13 cellular contexts compared by ENCODE assay signal in genomic region chr12:21528953-21529352, GRCh38. TPM values are rescaled to one million over a fixed set of nuclear protein-coding genes. Genes with fewer than 3 reads are reported as not detected.
DNase-seq lines count a peak whose midpoint lies in the region; ATAC-seq and TF ChIP-seq lines count a peak whose summit lies in the region.
"Had no signal": no experiment of that assay in that cellular context is flagged by ENCODE, and none has a peak within 500 bp of the region (broad histone marks: within the 10 kb centered on the region; RNA-seq: fewer than 3 reads in every experiment).

No MANE protein-coding gene starts in this region.

- H3K4me3 ChIP-seq in right atrium auricular region (no peak overlapping the region), astrocyte of the cerebellum (ENCODE audit: low read depth, low read length) (no peak overlapping the region)

- peak overlapping the region in 1 of 2 donors; percentile 57 for H3K27ac ChIP-seq in right atrium auricular region
- H3K27ac ChIP-seq: neural progenitor cell had no signal

- POLR2A ChIA-PET in activated CD8-positive, alpha-beta T cell treated with anti-CD3 and anti-CD28 coated beads, Interleukin-2, amount 10 ng/mL, durations not matched to agents 7 days and 5 days (lab: Charles Lee) = no interaction called here

- no peaks in the 10 kb centered on the region for H3K27me3 ChIP-seq in right atrium auricular region

- H3K4me1 Mint-ChIP-seq in type B pancreatic cell (ENCODE audit: unreplicated experiment) = peaks cover 3% of the 10 kb centered on the region
- H3K4me1 Mint-ChIP-seq in activated CD8-positive, alpha-beta T cell treated with anti-CD3 and anti-CD28 coated beads, Interleukin-2, amount 10 ng/mL, durations not matched to agents 7 days and 5 days (ENCODE audit: low read depth) = peaks cover 4% of the 10 kb centered on the region

- H3K36me3 Mint-ChIP-seq in type B pancreatic cell = peaks cover 12% of the 10 kb centered on the region
- no peaks in the 10 kb centered on the region for H3K36me3 Mint-ChIP-seq in activated CD8-positive, alpha-beta T cell treated with anti-CD3 and anti-CD28 coated beads, Interleukin-2, amount 10 ng/mL, durations not matched to agents 7 days and 5 days (ENCODE audit: low read depth)
- H3K36me3 Mint-ChIP-seq: neural progenitor cell had no signal

- peaks cover 0 to 25% of the 10 kb centered on the region in 2 donors for H3K4me1 ChIP-seq in right atrium auricular region

- no peak overlapping the region for H3K27ac Mint-ChIP-seq in type B pancreatic cell
- no peak overlapping the region for H3K27ac Mint-ChIP-seq in activated CD8-positive, alpha-beta T cell treated with anti-CD3 and anti-CD28 coated beads, Interleukin-2, amount 10 ng/mL, durations not matched to agents 7 days and 5 days
- H3K27ac Mint-ChIP-seq: neural progenitor cell had no signal

- intact Hi-C loops in Right ventricle myocardium superior (cut with DNase I) = no loop called here

- no peaks in the 10 kb centered on the region for H3K9me3 ChIP-seq in right atrium auricular region

- DNase-seq in Right ventricle myocardium superior (no peak), right atrium auricular region (ENCODE audit: low spot score) (no peak), astrocyte of the cerebellum (ENCODE audit: low read depth) (peak; percentile 4), kidney tubule cell (ENCODE audit: low spot score) (peak; percentile 84), type B pancreatic cell (ENCODE audit: extremely low spot score, unreplicated experiment) (no peak), mesenteric fat pad (ENCODE audit: low spot score) (no peak), NCI-H524 treated with DMSO at 0.1 percent for 48 hours (lab: John Stamatoyannopoulos, UW) (no peak)
- no peak for DNase-seq in activated CD8-positive, alpha-beta T cell treated with anti-CD3 and anti-CD28 coated beads, Interleukin-2, amount 10 ng/mL, durations not matched to agents 7 days and 5 days
- DNase-seq: foreskin fibroblast; NCI-H510A treated with DMSO at 0.1 percent for 48 hours; stimulated activated CD4-positive, alpha-beta T cell treated with anti-CD3 and anti-CD28 coated beads, Interleukin-15, amount 100 ng/mL, for 24 hours; stimulated activated CD8-positive, alpha-beta memory T cell treated with anti-CD3 and anti-CD28 coated beads, Interleukin-4, amount 100 ng/mL, for 48 hours had no signal

- CTCF ChIA-PET in activated CD8-positive, alpha-beta T cell treated with anti-CD3 and anti-CD28 coated beads, Interleukin-2, amount 10 ng/mL, durations not matched to agents 7 days and 5 days (lab: Charles Lee) = interaction anchor here (1.2 kb wide), 2 partner anchors 120 to 151 kb away, joined by 3 read pairs; no protein-coding TSS in a partner anchor

- H3K9me3 Mint-ChIP-seq in type B pancreatic cell = no peaks in the 10 kb centered on the region
- no peaks in the 10 kb centered on the region for H3K9me3 Mint-ChIP-seq in activated CD8-positive, alpha-beta T cell treated with anti-CD3 and anti-CD28 coated beads, Interleukin-2, amount 10 ng/mL, durations not matched to agents 7 days and 5 days (ENCODE audit: insufficient read depth)
- H3K9me3 Mint-ChIP-seq: neural progenitor cell had no signal

- H3K27me3 Mint-ChIP-seq in type B pancreatic cell = peaks cover 77% of the 10 kb centered on the region
- H3K27me3 Mint-ChIP-seq in activated CD8-positive, alpha-beta T cell treated with anti-CD3 and anti-CD28 coated beads, Interleukin-2, amount 10 ng/mL, durations not matched to agents 7 days and 5 days (ENCODE audit: low read depth) = peaks cover 37% of the 10 kb centered on the region

- H3K36me3 ChIP-seq in right atrium auricular region = no peaks in the 10 kb centered on the region
- H3K36me3 ChIP-seq: neural progenitor cell had no signal

- in situ Hi-C loops in astrocyte of the cerebellum (cut with HindIII; ENCODE audit: low sequenced_read_pairs) = no loop called here

- TF ChIP-seq CTCF in right atrium auricular region (IDR thresholded peaks at IDR 0.05) (no peak), astrocyte of the cerebellum (IDR thresholded peaks at IDR 0.05; ENCODE audit: low read depth, low read length, missing control alignments) (no peak), type B pancreatic cell (conservative IDR thresholded peaks at IDR 0.05) (no peak)

- peak overlapping the region; percentile 84 for H3K4me3 Mint-ChIP-seq in type B pancreatic cell
- H3K4me3 Mint-ChIP-seq in activated CD8-positive, alpha-beta T cell treated with anti-CD3 and anti-CD28 coated beads, Interleukin-2, amount 10 ng/mL, durations not matched to agents 7 days and 5 days = no peak overlapping the region

- ATAC-seq in Right ventricle myocardium superior (ENCODE audit: poor library complexity) = peak; percentile 69
- ATAC-seq in activated CD8-positive, alpha-beta T cell treated with anti-CD3 and anti-CD28 coated beads, Interleukin-2, amount 10 ng/mL, durations not matched to agents 7 days and 5 days = no peak

RNA-seq across cellular contexts. Expression of gene SPX, which starts 2.9 kb away (rescaled TPM):
- 11.0 TPM for total RNA-seq in Right ventricle myocardium superior
- total RNA-seq in right atrium auricular region = 1 to 10 TPM; 5.6 to 8.3 TPM
- 0.71 and 0.87 TPM in 2 replicates for total RNA-seq in type B pancreatic cell (ENCODE audit: low replicate concordance)
- 0.45 TPM for total RNA-seq in mesenteric fat pad
- not detected for total RNA-seq in activated CD8-positive, alpha-beta T cell treated with anti-CD3 and anti-CD28 coated beads, Interleukin-2, amount 10 ng/mL, durations not matched to agents 7 days and 5 days

RNA-seq across cellular contexts. Expression of gene GOLT1B, which starts 27.4 kb away (rescaled TPM):
- total RNA-seq in Right ventricle myocardium superior = 15.6 TPM
- total RNA-seq in right atrium auricular region = 10 to 100 TPM; 15.5 to 16.9 TPM
- 36.3 and 65.9 TPM in 2 replicates for total RNA-seq in type B pancreatic cell (ENCODE audit: low replicate concordance)
- 34.6 TPM for total RNA-seq in mesenteric fat pad
- 10 to 100 TPM; 37.3 to 37.5 TPM for total RNA-seq in activated CD8-positive, alpha-beta T cell treated with anti-CD3 and anti-CD28 coated beads, Interleukin-2, amount 10 ng/mL, durations not matched to agents 7 days and 5 days

RNA-seq across cellular contexts. Expression of gene RECQL, which starts 27.5 kb away (rescaled TPM):
- total RNA-seq in Right ventricle myocardium superior = 18.0 TPM
- total RNA-seq in right atrium auricular region = 10 to 100 TPM; 17.8 to 20.0 TPM
- total RNA-seq in type B pancreatic cell (ENCODE audit: low replicate concordance) = 25.6 and 36.1 TPM in 2 replicates
- total RNA-seq in mesenteric fat pad = 34.1 TPM
- total RNA-seq in activated CD8-positive, alpha-beta T cell treated with anti-CD3 and anti-CD28 coated beads, Interleukin-2, amount 10 ng/mL, durations not matched to agents 7 days and 5 days = 10 to 100 TPM; 92.3 to 92.6 TPM

Comparison
In these comparisons a context has a peak if more than half of its experiments do, and no peak if none do; other contexts are left out.
1. DNase-seq: peak in astrocyte of the cerebellum (single experiment) and kidney tubule cell (single experiment); none in Right ventricle myocardium superior (single experiment), right atrium auricular region (single experiment), type B pancreatic cell (single experiment), mesenteric fat pad (single experiment), activated CD8-positive, alpha-beta T cell treated with anti-CD3 and anti-CD28 coated beads, Interleukin-2, amount 10 ng/mL, durations not matched to agents 7 days and 5 days (single experiment) and NCI-H524 treated with DMSO at 0.1 percent for 48 hours (single experiment).